Comparison of ENCODE assay signal across 8 cellular contexts in genomic region chr12:108563804-108564151, GRCh38. TPM values are rescaled to one million over a fixed set of nuclear protein-coding genes. Genes with fewer than 3 reads are reported as not detected.
DNase-seq lines count a peak whose midpoint lies in the region; ATAC-seq, FAIRE-seq and TF ChIP-seq lines count a peak whose summit lies in the region.

No MANE protein-coding gene starts in this region.

- TF ChIP-seq POLR2A in suprapubic skin (IDR thresholded peaks at IDR 0.05), result no peak

- no peak overlapping the region for H3K27ac ChIP-seq in suprapubic skin

- H3K27me3 ChIP-seq in suprapubic skin, result no peaks in the 10 kb centered on the region

- peaks cover 39% of the 10 kb centered on the region for H3K4me1 Mint-ChIP-seq in activated CD4-positive, alpha-beta T cell treated with anti-CD3 and anti-CD28 coated beads, Interleukin-2, amount 10 ng/mL, durations not matched to agents 24 days and 14 days
- H3K4me1 Mint-ChIP-seq in activated CD8-positive, alpha-beta T cell treated with anti-CD3 and anti-CD28 coated beads, Interleukin-2, amount 10 ng/mL, durations not matched to agents 7 days and 5 days (ENCODE audit: low read depth), result peaks cover 72% of the 10 kb centered on the region
- peaks cover 43 to 48% of the 10 kb centered on the region in 2 donors for H3K4me1 Mint-ChIP-seq in immature natural killer cell

- H3K36me3 ChIP-seq in suprapubic skin, result peaks cover 37% of the 10 kb centered on the region

- peaks cover 45% of the 10 kb centered on the region for H3K4me1 ChIP-seq in suprapubic skin

- no peak for TF ChIP-seq EP300 in suprapubic skin (IDR thresholded peaks at IDR 0.05)

- no peaks in the 10 kb centered on the region for H3K27me3 Mint-ChIP-seq in activated CD4-positive, alpha-beta T cell treated with anti-CD3 and anti-CD28 coated beads, Interleukin-2, amount 10 ng/mL, durations not matched to agents 24 days and 14 days
- no peaks in the 10 kb centered on the region for H3K27me3 Mint-ChIP-seq in activated CD8-positive, alpha-beta T cell treated with anti-CD3 and anti-CD28 coated beads, Interleukin-2, amount 10 ng/mL, durations not matched to agents 7 days and 5 days (ENCODE audit: low read depth)
- H3K27me3 Mint-ChIP-seq in immature natural killer cell (ENCODE audit: low read depth in 3 of 3), result peaks cover 2 to 11% (median 6%) of the 10 kb centered on the region in 3 donors

- no peak for TF ChIP-seq CTCF in suprapubic skin (IDR thresholded peaks at IDR 0.05)

- WGBS in suprapubic skin, result 8% methylated on average over 1 of the region's 1 CpG

- H3K9me3 Mint-ChIP-seq in activated CD4-positive, alpha-beta T cell treated with anti-CD3 and anti-CD28 coated beads, Interleukin-2, amount 10 ng/mL, durations not matched to agents 24 days and 14 days, result no peaks in the 10 kb centered on the region
- H3K9me3 Mint-ChIP-seq in activated CD8-positive, alpha-beta T cell treated with anti-CD3 and anti-CD28 coated beads, Interleukin-2, amount 10 ng/mL, durations not matched to agents 7 days and 5 days (ENCODE audit: insufficient read depth), result no peaks in the 10 kb centered on the region
- no peaks in the 10 kb centered on the region for H3K9me3 Mint-ChIP-seq in immature natural killer cell

- H3K27ac Mint-ChIP-seq in activated CD4-positive, alpha-beta T cell treated with anti-CD3 and anti-CD28 coated beads, Interleukin-2, amount 10 ng/mL, durations not matched to agents 24 days and 14 days, result peak overlapping the region; percentile 100
- peak overlapping the region; percentile 100 for H3K27ac Mint-ChIP-seq in activated CD8-positive, alpha-beta T cell treated with anti-CD3 and anti-CD28 coated beads, Interleukin-2, amount 10 ng/mL, durations not matched to agents 7 days and 5 days
- H3K27ac Mint-ChIP-seq in immature natural killer cell, result peak overlapping the region in 4 of 6 donors; percentile 93 to 100 (median 96)

- CTCF ChIA-PET in activated CD8-positive, alpha-beta T cell treated with anti-CD3 and anti-CD28 coated beads, Interleukin-2, amount 10 ng/mL, durations not matched to agents 7 days and 5 days (lab: Charles Lee), result interaction anchor here (0.6 to 19.8 kb wide), 20 partner anchors 9 to 530 kb away, joined by 3 to 574 read pairs (median 6); partner anchors contain the start of genes SELPLG and SSH1

- POLR2A ChIA-PET in activated CD8-positive, alpha-beta T cell treated with anti-CD3 and anti-CD28 coated beads, Interleukin-2, amount 10 ng/mL, durations not matched to agents 7 days and 5 days (lab: Charles Lee), result interaction anchor here (2.5 to 6.9 kb wide), 2 partner anchors 54 to 68 kb away, joined by 13 to 121 read pairs; partner anchors contain the start of gene SELPLG

- no peak for ATAC-seq in activated CD8-positive, alpha-beta T cell treated with anti-CD3 and anti-CD28 coated beads, Interleukin-2, amount 10 ng/mL, durations not matched to agents 7 days and 5 days
- no peak for ATAC-seq in HG02623 (IDR thresholded peaks at IDR 0.05; ENCODE audit: unreplicated experiment)

- FAIRE-seq in frontal cortex (lab: Jason Lieb, UNC), result no peak

- H3K4me3 Mint-ChIP-seq in activated CD4-positive, alpha-beta T cell treated with anti-CD3 and anti-CD28 coated beads, Interleukin-2, amount 10 ng/mL, durations not matched to agents 24 days and 14 days, result peak overlapping the region; percentile 99
- H3K4me3 Mint-ChIP-seq in activated CD8-positive, alpha-beta T cell treated with anti-CD3 and anti-CD28 coated beads, Interleukin-2, amount 10 ng/mL, durations not matched to agents 7 days and 5 days, result peak overlapping the region; percentile 100
- peak overlapping the region; percentile 91 to 100 (median 100) for H3K4me3 Mint-ChIP-seq in immature natural killer cell

- H3K9me3 ChIP-seq in suprapubic skin, result no peaks in the 10 kb centered on the region

- DNase-seq in activated CD4-positive, alpha-beta T cell treated with anti-CD3 and anti-CD28 coated beads, Interleukin-2, amount 10 ng/mL, durations not matched to agents 24 days and 14 days, result no peak
- DNase-seq in activated CD4-positive, alpha-beta T cell treated with anti-CD3 and anti-CD28 coated beads for 1 hour, result no peak
- DNase-seq in activated CD8-positive, alpha-beta T cell treated with anti-CD3 and anti-CD28 coated beads, Interleukin-2, amount 10 ng/mL, durations not matched to agents 7 days and 5 days, result no peak
- no peak for DNase-seq in immature natural killer cell
- DNase-seq in suprapubic skin (ENCODE audit: low spot score in 2 of 2), result no peak
- DNase-seq in frontal cortex (ENCODE audit: low spot score in 2 of 2), result no peak
- DNase-seq in NCI-H2081 treated with DMSO at 0.1 percent for 48 hours (lab: John Stamatoyannopoulos, UW), result no peak

- H3K4me3 ChIP-seq in suprapubic skin, result peak overlapping the region; percentile 72

- peaks cover 48% of the 10 kb centered on the region for H3K36me3 Mint-ChIP-seq in activated CD4-positive, alpha-beta T cell treated with anti-CD3 and anti-CD28 coated beads, Interleukin-2, amount 10 ng/mL, durations not matched to agents 24 days and 14 days (ENCODE audit: low read depth)
- H3K36me3 Mint-ChIP-seq in activated CD8-positive, alpha-beta T cell treated with anti-CD3 and anti-CD28 coated beads, Interleukin-2, amount 10 ng/mL, durations not matched to agents 7 days and 5 days (ENCODE audit: low read depth), result peaks cover 50% of the 10 kb centered on the region
- H3K36me3 Mint-ChIP-seq in immature natural killer cell, result peaks cover 7 to 34% (median 27%) of the 10 kb centered on the region in 3 donors

- intact Hi-C loops in activated CD4-positive, alpha-beta T cell treated with anti-CD3 and anti-CD28 coated beads, Interleukin-2, amount 10 ng/mL, durations not matched to agents 24 days and 14 days (cut with micrococcal nuclease), result loop anchor here (1.0 to 5.0 kb wide), 10 partner anchors 55 to 1471 kb away; partner anchors contain the start of genes ALKBH2, CRY1, SELPLG and SSH1

RNA-seq across cellular contexts. Expression of gene ISCU, which starts 1.4 kb away (rescaled TPM):
- 61.5 and 66.1 TPM in 2 replicates for total RNA-seq in activated CD4-positive, alpha-beta T cell treated with anti-CD3 and anti-CD28 coated beads, Interleukin-2, amount 10 ng/mL, durations not matched to agents 24 days and 14 days
- 10 to 100 TPM; 58.5 to 59.5 TPM for total RNA-seq in activated CD8-positive, alpha-beta T cell treated with anti-CD3 and anti-CD28 coated beads, Interleukin-2, amount 10 ng/mL, durations not matched to agents 7 days and 5 days
- 100 to 1,000 TPM; 159 to 211 (median 178) TPM for polyA plus RNA-seq in immature natural killer cell
- total RNA-seq in suprapubic skin (100 to 1,000 TPM; 105 to 148 (median 134) TPM), frontal cortex (40.8 TPM)

RNA-seq across cellular contexts. Expression of gene SART3, which starts 2.8 kb away (rescaled TPM):
- 89.1 and 90.5 TPM in 2 replicates for total RNA-seq in activated CD4-positive, alpha-beta T cell treated with anti-CD3 and anti-CD28 coated beads, Interleukin-2, amount 10 ng/mL, durations not matched to agents 24 days and 14 days
- 10 to 100 TPM; 67.9 to 76.9 TPM for total RNA-seq in activated CD8-positive, alpha-beta T cell treated with anti-CD3 and anti-CD28 coated beads, Interleukin-2, amount 10 ng/mL, durations not matched to agents 7 days and 5 days
- polyA plus RNA-seq in immature natural killer cell, result 10 to 100 TPM; 21.5 to 51.1 (median 30.5) TPM
- 10 to 100 TPM; 46.1 to 77.0 (median 62.8) TPM for total RNA-seq in suprapubic skin
- 63.6 TPM for total RNA-seq in frontal cortex

RNA-seq across cellular contexts. Expression of gene TMEM119, which starts 34.1 kb away (rescaled TPM):
- total RNA-seq in activated CD4-positive, alpha-beta T cell treated with anti-CD3 and anti-CD28 coated beads, Interleukin-2, amount 10 ng/mL, durations not matched to agents 24 days and 14 days, result 0.47 TPM in 1 of 2 replicates, not detected in the other
- total RNA-seq in activated CD8-positive, alpha-beta T cell treated with anti-CD3 and anti-CD28 coated beads, Interleukin-2, amount 10 ng/mL, durations not matched to agents 7 days and 5 days, result not detected
- polyA plus RNA-seq in immature natural killer cell, result under 1 TPM in 1 of 3 donors, not detected in 2; 0.47 TPM
- total RNA-seq in suprapubic skin, result 10 to 100 TPM in 1 of 4 donors, 1 to 10 TPM in 2, under 1 TPM in 1; 0.24 to 10.9 (median 6.3) TPM
- 0.82 TPM for total RNA-seq in frontal cortex

RNA-seq across cellular contexts. Expression of gene FICD, which starts 48.7 kb away (rescaled TPM):
- 5.9 and 6.6 TPM in 2 replicates for total RNA-seq in activated CD4-positive, alpha-beta T cell treated with anti-CD3 and anti-CD28 coated beads, Interleukin-2, amount 10 ng/mL, durations not matched to agents 24 days and 14 days
- 1 to 10 TPM; 4.6 to 5.2 TPM for total RNA-seq in activated CD8-positive, alpha-beta T cell treated with anti-CD3 and anti-CD28 coated beads, Interleukin-2, amount 10 ng/mL, durations not matched to agents 7 days and 5 days
- polyA plus RNA-seq in immature natural killer cell, result 1 to 10 TPM; 1.3 to 6.7 (median 2.3) TPM
- total RNA-seq in suprapubic skin (1 to 10 TPM; 2.3 to 5.7 (median 3.9) TPM), frontal cortex (5.3 TPM)
